In genomic region chr12:42482820-42483533, GRCh38 we compare ENCODE assay signal across 8 cellular contexts.
DNase-seq lines count a peak whose midpoint lies in the region; ATAC-seq and TF ChIP-seq lines count a peak whose summit lies in the region.

No MANE protein-coding gene starts in this region.

- H3F3A ChIP-seq in SK-N-SH (replicated peaks; ENCODE audit: insufficient read depth) = peaks cover 3% of the 10 kb centered on the region

- H3K79me2 ChIP-seq in SK-N-SH (ENCODE audit: insufficient read depth) = no peaks in the 10 kb centered on the region

- H3K9me3 ChIP-seq in SK-N-SH (no peaks in the 10 kb centered on the region), adrenal gland (replicated peaks in 1 of 3) (no peaks in the 10 kb centered on the region)

- TF ChIP-seq EP300 in SK-N-SH (IDR thresholded peaks at IDR 0.05; ENCODE audit: borderline replicate concordance in 1 of 2, low read depth in 1 of 2, low read length in 1 of 2) = no peak

- H3K4me1 Mint-ChIP-seq in progenitor cell of endocrine pancreas (ENCODE audit: low read depth) = peaks cover 54% of the 10 kb centered on the region

- peak overlapping the region; percentile 99 for H3K27ac Mint-ChIP-seq in progenitor cell of endocrine pancreas

- no peaks in the 10 kb centered on the region for H3K9me2 ChIP-seq in SK-N-SH

- H3K27me3 ChIP-seq in SK-N-SH (ENCODE audit: insufficient read depth) (peaks cover 13% of the 10 kb centered on the region; the same call in 1 of the 2 replicates), adrenal gland (no peaks in the 10 kb centered on the region)

- H3K4me3 ChIP-seq in SK-N-SH (ENCODE audit: low read depth in 2 of 2, low read length in 1 of 2) (peak overlapping the region; percentile 65 to 78), adrenal gland (peak overlapping the region in 2 of 4 donors; percentile 47 to 72)

- H2AFZ ChIP-seq in SK-N-SH (ENCODE audit: low read depth) = peak overlapping the region; percentile 86

- peak overlapping the region; percentile 92 for H3K4me2 ChIP-seq in SK-N-SH

- H3K27ac ChIP-seq in SK-N-SH (ENCODE audit: low read depth in 2 of 2, low read length in 1 of 2) = peak overlapping the region in 1 of 2 experiments; percentile 82; a peak in 2 of 4 replicates
- peak overlapping the region in 4 of 5 donors; percentile 33 to 89 (median 70) for H3K27ac ChIP-seq in adrenal gland

- TF ChIP-seq CTCF in SK-N-SH (IDR thresholded peaks at IDR 0.05) = peak; percentile 78
- peak; percentile 51 to 87 (median 74) for TF ChIP-seq CTCF in adrenal gland (IDR thresholded peaks at IDR 0.05)
- no peak for TF ChIP-seq CTCF in progenitor cell of endocrine pancreas (IDR thresholded peaks at IDR 0.05; ENCODE audit: unreplicated experiment)

- DNase-seq in EH (ENCODE audit: low read depth) (peak; percentile 58), HPDE6-E6E7 (ENCODE audit: extremely low spot score) (peak; percentile 60), SK-N-SH (peak; percentile 96), adrenal gland (peak; percentile 28 to 74 (median 67)), left cardiac atrium (peak; percentile 84), progenitor cell of endocrine pancreas (ENCODE audit: low spot score, unreplicated experiment) (peak; percentile 86), SHP77 (lab: John Stamatoyannopoulos, UW) (no peak)

- ATAC-seq in GM21390 (IDR thresholded peaks at IDR 0.05; ENCODE audit: unreplicated experiment) = peak; percentile 84
- ATAC-seq in left cardiac atrium = peak; percentile 92

- H3K36me3 ChIP-seq in SK-N-SH (replicated peaks in 1 of 2; ENCODE audit: control insufficient read depth in 1 of 2, insufficient read depth in 2 of 2, low read length in 1 of 2) (no peaks in the 10 kb centered on the region), adrenal gland (replicated peaks in 1 of 2) (no peaks in the 10 kb centered on the region)

- H3K4me1 ChIP-seq in SK-N-SH (ENCODE audit: control insufficient read depth in 1 of 2, insufficient read depth in 2 of 2, low read depth in 1 of 2, low read length in 1 of 2) = peaks cover 0 to 14% of the 10 kb centered on the region in 2 experiments; a peak in 2 of 4 replicates
- peaks cover 8 to 16% of the 10 kb centered on the region in 2 donors for H3K4me1 ChIP-seq in adrenal gland (replicated peaks in 1 of 2)

- CTCF ChIA-PET in SK-N-SH (lab: Yijun Ruan, JAX) = interaction anchor here (0.6 to 7.4 kb wide), 77 partner anchors 9 to 1881 kb away, joined by 3 to 206 read pairs (median 5); partner anchors contain the start of genes GXYLT1 and PRICKLE1

- peaks cover 2% of the 10 kb centered on the region for H3K36me3 Mint-ChIP-seq in progenitor cell of endocrine pancreas (ENCODE audit: insufficient read depth)

- no peaks in the 10 kb centered on the region for H3K27me3 Mint-ChIP-seq in progenitor cell of endocrine pancreas

- H3K9me3 Mint-ChIP-seq in progenitor cell of endocrine pancreas (ENCODE audit: low read depth) = no peaks in the 10 kb centered on the region

- peak; percentile 83 for TF ChIP-seq RAD21 in SK-N-SH (IDR thresholded peaks at IDR 0.05; ENCODE audit: low read length)

- POLR2A ChIA-PET in SK-N-SH (lab: Yijun Ruan, JAX) = interaction anchor here (0.6 to 2.1 kb wide), 5 partner anchors 80 to 799 kb away, joined by 3 to 8 read pairs (median 3); no protein-coding TSS in a partner anchor

- 3% methylated on average over 6 of the region's 80 CpGs for WGBS in SK-N-SH (ENCODE audit: low lambda C conversion rate)
- 0 to 2% (median 0%) methylated on average over 5 to 80 of the region's 80 CpGs for WGBS in adrenal gland, 4 donors

- no peaks in the 10 kb centered on the region for H4K20me1 ChIP-seq in SK-N-SH (ENCODE audit: insufficient read depth)

- H3K4me3 Mint-ChIP-seq in progenitor cell of endocrine pancreas (ENCODE audit: low read depth) = peak overlapping the region; percentile 89

- TF ChIP-seq POLR2A in adrenal gland (IDR thresholded peaks at IDR 0.05) = no peak

- peak overlapping the region; percentile 34; the same call in 1 of the 2 replicates for H3K9ac ChIP-seq in SK-N-SH

- intact Hi-C loops in adrenal gland (cut with DNase I) (loop anchor here in 1 of 2 donors (5.0 to 10.0 kb wide), 2 partner anchors 84 to 852 kb away; no protein-coding TSS in a partner anchor), left cardiac atrium (cut with DNase I) (loop anchor here (1.0 to 5.0 kb wide), 4 partner anchors 84 to 854 kb away; no protein-coding TSS in a partner anchor)

TF ChIP-seq in SK-N-SH, 30 proteins besides CTCF, POLR2A, EP300 and RAD21:
- TF ChIP-seq TEAD4 (IDR thresholded peaks at IDR 0.05; ENCODE audit: borderline replicate concordance, insufficient read depth) (no peak), IRF3 (IDR thresholded peaks at IDR 0.05; ENCODE audit: low read depth, low read length) (no peak), MEF2A (IDR thresholded peaks at IDR 0.05; ENCODE audit: borderline replicate concordance, low read depth) (no peak), TCF12 (IDR thresholded peaks at IDR 0.05) (no peak), CHD2 (IDR thresholded peaks at IDR 0.05; ENCODE audit: low read length, partially characterized antibody) (peak; percentile 30), USF1 (IDR thresholded peaks at IDR 0.05; ENCODE audit: borderline replicate concordance, low read depth) (no peak), SMC3 (IDR thresholded peaks at IDR 0.05; ENCODE audit: low read depth, low read length) (peak; percentile 76), NFIC (IDR thresholded peaks at IDR 0.05; ENCODE audit: borderline replicate concordance) (no peak), RXRA (IDR thresholded peaks at IDR 0.05; ENCODE audit: borderline replicate concordance, low read depth) (no peak), MAX (IDR thresholded peaks at IDR 0.05; ENCODE audit: low read depth) (no peak), POLR2AphosphoS5 (IDR thresholded peaks at IDR 0.05; ENCODE audit: low read depth, low read length) (no peak), NRF1 (IDR thresholded peaks at IDR 0.05; ENCODE audit: low read depth, low read length) (no peak), ZBTB33 (IDR thresholded peaks at IDR 0.05; ENCODE audit: borderline replicate concordance, low read depth) (no peak), ELF1 (IDR thresholded peaks at IDR 0.05) (no peak), RFX5 (IDR thresholded peaks at IDR 0.05; ENCODE audit: low read length) (no peak), GATA2 (CRISPR knock-in tag; IDR thresholded peaks at IDR 0.05) (0 out of 2 replicates have a peak, but pooled peaks have one; percentile 20), YY1 (IDR thresholded peaks at IDR 0.05; ENCODE audit: low read depth) (no peak), RCOR1 (IDR thresholded peaks at IDR 0.05; ENCODE audit: low read length) (no peak), MXI1 (IDR thresholded peaks at IDR 0.05; ENCODE audit: low read depth, low read length) (no peak), SIN3A (IDR thresholded peaks at IDR 0.05; ENCODE audit: borderline replicate concordance, low read depth, low read length) (no peak)
- TF ChIP-seq, protein P1, sequence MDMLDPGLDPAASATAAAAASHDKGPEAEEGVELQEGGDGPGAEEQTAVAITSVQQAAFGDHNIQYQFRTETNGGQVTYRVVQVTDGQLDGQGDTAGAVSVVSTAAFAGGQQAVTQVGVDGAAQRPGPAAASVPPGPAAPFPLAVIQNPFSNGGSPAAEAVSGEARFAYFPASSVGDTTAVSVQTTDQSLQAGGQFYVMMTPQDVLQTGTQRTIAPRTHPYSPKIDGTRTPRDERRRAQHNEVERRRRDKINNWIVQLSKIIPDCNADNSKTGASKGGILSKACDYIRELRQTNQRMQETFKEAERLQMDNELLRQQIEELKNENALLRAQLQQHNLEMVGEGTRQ (IDR thresholded peaks at IDR 0.05; ENCODE audit: borderline replicate concordance, low read depth, low read length) = no peak
TF ChIP-seq in SK-N-SH: peak in this region for 3.

Comparison
In these comparisons a context has a peak if more than half of its experiments do, and no peak if none do; other contexts are left out.
1. DNase-seq: peak in EH (single experiment), HPDE6-E6E7 (single experiment), SK-N-SH (single experiment), adrenal gland (7 of 7), left cardiac atrium (single experiment) and progenitor cell of endocrine pancreas (single experiment); none in SHP77 (0 of 2).